1 cellular context compared by ENCODE assay signal in genomic region chr12:52215587-52216031, GRCh38.
TF ChIP-seq lines count a peak whose summit lies in the region.

No MANE protein-coding gene starts in this region.

TF ChIP-seq in IMR-90, 13 proteins besides CTCF, POLR2A, EP300 and RAD21:
- no peak for TF ChIP-seq MAZ (IDR thresholded peaks at IDR 0.05; ENCODE audit: borderline replicate concordance, low read depth, low read length)
- TF ChIP-seq BHLHE40 (IDR thresholded peaks at IDR 0.05; ENCODE audit: low read depth, low read length): peak; percentile 21; the same call in 1 of the 2 replicates
- TF ChIP-seq MXI1 (IDR thresholded peaks at IDR 0.05; ENCODE audit: borderline replicate concordance, low read depth, low read length): no peak
- TF ChIP-seq RFX5 (IDR thresholded peaks at IDR 0.05; ENCODE audit: low read depth, low read length): no peak
- no peak for TF ChIP-seq MAFK (IDR thresholded peaks at IDR 0.05; ENCODE audit: low read depth, low read length)
- TF ChIP-seq CHD1 (IDR thresholded peaks at IDR 0.05; ENCODE audit: low read depth, low read length): no peak
- peak; percentile 74 for TF ChIP-seq FOS (IDR thresholded peaks at IDR 0.05; ENCODE audit: low read depth, low read length)
- TF ChIP-seq NFE2L2 (IDR thresholded peaks at IDR 0.05; ENCODE audit: low read depth, low read length): peak; percentile 30; the same call in 1 of the 2 replicates
- TF ChIP-seq SMC3 (IDR thresholded peaks at IDR 0.05; ENCODE audit: low read depth, low read length): no peak
- no peak for TF ChIP-seq CEBPB (IDR thresholded peaks at IDR 0.05; ENCODE audit: low read depth, low read length)
- peak; percentile 83 for TF ChIP-seq RCOR1 (IDR thresholded peaks at IDR 0.05; ENCODE audit: insufficient replicate concordance, low read length)
- TF ChIP-seq ELK1 (IDR thresholded peaks at IDR 0.05; ENCODE audit: borderline replicate concordance, low read depth, low read length): no peak
- TF ChIP-seq USF2 (IDR thresholded peaks at IDR 0.05; ENCODE audit: low read depth, low read length): no peak
